In genomic region chr6:10745116-10745515, GRCh38 we compare ENCODE assay signal across 18 cellular contexts. TPM values are rescaled to one million over a fixed set of nuclear protein-coding genes. Genes with fewer than 3 reads are reported as not detected.
DNase-seq lines count a peak whose midpoint lies in the region; FAIRE-seq and TF ChIP-seq lines count a peak whose summit lies in the region.
"Had no signal": no experiment of that assay in that cellular context is flagged by ENCODE, and none has a peak within 500 bp of the region (broad histone marks: within the 10 kb centered on the region; RNA-seq: fewer than 3 reads in every experiment).

No MANE protein-coding gene starts in this region.

- H3K27ac ChIP-seq in sigmoid colon = no peak overlapping the region
- H3K27ac ChIP-seq: BLaER1, RWPE1 had no signal

- 90 to 92% methylated on average over 5 of the region's 5 CpGs for WGBS in sigmoid colon, 2 donors

- H3K36me3 ChIP-seq in sigmoid colon = peaks cover 0 to 11% (median 4%) of the 10 kb centered on the region in 4 donors

- H3K4me3 Mint-ChIP-seq in activated naive CD4-positive, alpha-beta T cell treated with anti-CD3 and anti-CD28 coated beads, Interleukin-2, amount 10 ng/mL, durations not matched to agents 7 days and 5 days = peak overlapping the region; percentile 8
- H3K4me3 Mint-ChIP-seq in activated naive CD4-positive, alpha-beta T cell treated with anti-CD3 and anti-CD28 coated beads for 36 hours = no peak overlapping the region
- H3K4me3 Mint-ChIP-seq in brain = peak overlapping the region in 3 of 5 experiments; percentile 9 to 88 (median 56)
- H3K4me3 Mint-ChIP-seq: HFFc6 had no signal

- H3K9me3 Mint-ChIP-seq in activated naive CD4-positive, alpha-beta T cell treated with anti-CD3 and anti-CD28 coated beads, Interleukin-2, amount 10 ng/mL, durations not matched to agents 7 days and 5 days = no peaks in the 10 kb centered on the region
- no peaks in the 10 kb centered on the region for H3K9me3 Mint-ChIP-seq in activated naive CD4-positive, alpha-beta T cell treated with anti-CD3 and anti-CD28 coated beads for 36 hours
- H3K9me3 Mint-ChIP-seq in brain = peaks cover 0 to 4% (median 0%) of the 10 kb centered on the region in 5 experiments
- H3K9me3 Mint-ChIP-seq: HFFc6 had no signal

- no peaks in the 10 kb centered on the region for H3K27me3 ChIP-seq in sigmoid colon
- H3K27me3 ChIP-seq: BLaER1 had no signal

- no peaks in the 10 kb centered on the region for H3K27me3 Mint-ChIP-seq in activated naive CD4-positive, alpha-beta T cell treated with anti-CD3 and anti-CD28 coated beads, Interleukin-2, amount 10 ng/mL, durations not matched to agents 7 days and 5 days
- no peaks in the 10 kb centered on the region for H3K27me3 Mint-ChIP-seq in activated naive CD4-positive, alpha-beta T cell treated with anti-CD3 and anti-CD28 coated beads for 36 hours (ENCODE audit: low read depth)
- H3K27me3 Mint-ChIP-seq in brain = peaks cover 6% of the 10 kb centered on the region

- intact Hi-C loops in activated naive CD4-positive, alpha-beta T cell treated with anti-CD3 and anti-CD28 coated beads for 36 hours (cut with micrococcal nuclease) = loop anchor here (5.0 kb wide), 1 partner anchor 33 kb away; no protein-coding TSS in a partner anchor
- intact Hi-C loops in sigmoid colon (cut with DNase I) = loop anchor here (10.0 kb wide), 1 partner anchor 350 kb away; the partner anchor contains the start of gene SMIM13

- H3K4me1 Mint-ChIP-seq in activated naive CD4-positive, alpha-beta T cell treated with anti-CD3 and anti-CD28 coated beads, Interleukin-2, amount 10 ng/mL, durations not matched to agents 7 days and 5 days = peaks cover 47% of the 10 kb centered on the region
- peaks cover 31% of the 10 kb centered on the region for H3K4me1 Mint-ChIP-seq in activated naive CD4-positive, alpha-beta T cell treated with anti-CD3 and anti-CD28 coated beads for 36 hours (ENCODE audit: low read depth)
- H3K4me1 Mint-ChIP-seq in brain = peaks cover 44% of the 10 kb centered on the region

- H3K9me3 ChIP-seq in sigmoid colon = no peaks in the 10 kb centered on the region
- H3K9me3 ChIP-seq: BLaER1 had no signal

- no peak for FAIRE-seq in frontal cortex (lab: Jason Lieb, UNC)
- FAIRE-seq: HepG2 had no signal

- TF ChIP-seq CTCF in brain (conservative IDR thresholded peaks at IDR 0.05) = no peak
- no peak for TF ChIP-seq CTCF in sigmoid colon (IDR thresholded peaks at IDR 0.05)

- H3K27ac Mint-ChIP-seq in activated naive CD4-positive, alpha-beta T cell treated with anti-CD3 and anti-CD28 coated beads, Interleukin-2, amount 10 ng/mL, durations not matched to agents 7 days and 5 days = no peak overlapping the region
- no peak overlapping the region for H3K27ac Mint-ChIP-seq in activated naive CD4-positive, alpha-beta T cell treated with anti-CD3 and anti-CD28 coated beads for 36 hours
- peak overlapping the region in 3 of 5 experiments; percentile 15 to 94 (median 86) for H3K27ac Mint-ChIP-seq in brain
- H3K27ac Mint-ChIP-seq: HFFc6 had no signal

- DNase-seq in activated naive CD4-positive, alpha-beta T cell treated with anti-CD3 and anti-CD28 coated beads, Interleukin-2, amount 10 ng/mL, durations not matched to agents 7 days and 5 days = no peak
- no peak for DNase-seq in activated naive CD4-positive, alpha-beta T cell treated with anti-CD3 and anti-CD28 coated beads for 36 hours
- peak; percentile 2 for DNase-seq in ELF-1 (ENCODE audit: low read depth, low spot score)
- DNase-seq in sigmoid colon = peak; percentile 21
- DNase-seq in frontal cortex (ENCODE audit: low spot score in 2 of 2) = no peak
- DNase-seq in DMS53 treated with DMSO at 0.1 percent for 48 hours (lab: John Stamatoyannopoulos, UW; ENCODE audit: unreplicated experiment) = no peak
- DNase-seq: DMS79 treated with DMSO at 0.1 percent for 48 hours, HFFc6, KBM-7, NCI-H1105, NCI-H2107, NCI-H510A, SIG-M5 had no signal

- no peak overlapping the region for H3K4me3 ChIP-seq in sigmoid colon
- H3K4me3 ChIP-seq: BLaER1 had no signal

- CTCF ChIA-PET in activated naive CD4-positive, alpha-beta T cell treated with anti-CD3 and anti-CD28 coated beads, Interleukin-2, amount 10 ng/mL, durations not matched to agents 7 days and 5 days (lab: Charles Lee) = interaction anchor here (1.3 kb wide), 1 partner anchor 24 kb away, joined by 3 read pairs; no protein-coding TSS in a partner anchor
- CTCF ChIA-PET in activated naive CD4-positive, alpha-beta T cell treated with anti-CD3 and anti-CD28 coated beads for 36 hours (lab: Charles Lee) = no interaction called here

- no peak for TF ChIP-seq EP300 in sigmoid colon (IDR thresholded peaks at IDR 0.05)

- peaks cover 19% of the 10 kb centered on the region for H3K36me3 Mint-ChIP-seq in activated naive CD4-positive, alpha-beta T cell treated with anti-CD3 and anti-CD28 coated beads, Interleukin-2, amount 10 ng/mL, durations not matched to agents 7 days and 5 days
- H3K36me3 Mint-ChIP-seq in activated naive CD4-positive, alpha-beta T cell treated with anti-CD3 and anti-CD28 coated beads for 36 hours (ENCODE audit: low read depth) = peaks cover 5% of the 10 kb centered on the region
- H3K36me3 Mint-ChIP-seq in brain = peaks cover 16% of the 10 kb centered on the region

- peaks cover 0 to 32% (median 26%) of the 10 kb centered on the region in 4 donors for H3K4me1 ChIP-seq in sigmoid colon

- no peak for TF ChIP-seq POLR2A in sigmoid colon (IDR thresholded peaks at IDR 0.05)

RNA-seq across cellular contexts. Expression of gene TMEM14B, which starts 2.5 kb away (rescaled TPM):
- total RNA-seq in activated naive CD4-positive, alpha-beta T cell treated with anti-CD3 and anti-CD28 coated beads for 36 hours = 10 to 100 TPM; 78.7 to 79.5 TPM
- polyA plus RNA-seq in brain (ENCODE audit: insufficient read depth, low read depth, low replicate concordance) = 84.6 TPM
- total RNA-seq in sigmoid colon = 100 to 1,000 TPM in 2 of 4 donors, 10 to 100 TPM in 2; 51.5 to 124 (median 98.2) TPM
- 10 to 100 TPM; 55.7 to 97.3 (median 79.8) TPM for polyA plus RNA-seq in sigmoid colon
- total RNA-seq in frontal cortex = 58.3 TPM

RNA-seq across cellular contexts. Expression of gene TMEM14C, which starts 22.2 kb away (rescaled TPM):
- 10 to 100 TPM; 77.0 to 81.1 TPM for total RNA-seq in activated naive CD4-positive, alpha-beta T cell treated with anti-CD3 and anti-CD28 coated beads for 36 hours
- polyA plus RNA-seq in brain (ENCODE audit: insufficient read depth, low read depth, low replicate concordance) (162 TPM), sigmoid colon (100 to 1,000 TPM in 2 of 3 donors, 10 to 100 TPM in 1; 86.0 to 130 (median 110) TPM)
- total RNA-seq in sigmoid colon (100 to 1,000 TPM; 115 to 199 (median 170) TPM), frontal cortex (46.5 TPM)

RNA-seq across cellular contexts. Expression of gene PAK1IP1, which starts 50.3 kb away (rescaled TPM):
- 10 to 100 TPM; 28.6 to 29.2 TPM for total RNA-seq in activated naive CD4-positive, alpha-beta T cell treated with anti-CD3 and anti-CD28 coated beads for 36 hours
- polyA plus RNA-seq in brain (ENCODE audit: insufficient read depth, low read depth, low replicate concordance) (7.6 TPM), sigmoid colon (10 to 100 TPM in 2 of 3 donors, 1 to 10 TPM in 1; 7.6 to 14.3 (median 10.8) TPM)
- total RNA-seq in sigmoid colon (10 to 100 TPM in 2 of 4 donors, 1 to 10 TPM in 2; 6.6 to 14.6 (median 11.8) TPM), frontal cortex (32.2 TPM)

RNA-seq across cellular contexts. Expression of gene C6orf52, which starts 50.7 kb away (rescaled TPM):
- 1 to 10 TPM; 1.3 to 3.9 TPM for total RNA-seq in activated naive CD4-positive, alpha-beta T cell treated with anti-CD3 and anti-CD28 coated beads for 36 hours
- polyA plus RNA-seq in brain (ENCODE audit: insufficient read depth, low read depth, low replicate concordance) (10.1 TPM), sigmoid colon (1 to 10 TPM in 1 of 3 donors, not detected in 2; 1.3 TPM)
- total RNA-seq in sigmoid colon (not detected), frontal cortex (0.82 TPM)
- total RNA-seq: H4, HFFc6 had no signal

Comparison
In these comparisons a context has a peak if more than half of its experiments do, and no peak if none do; other contexts are left out.
1. DNase-seq: peak in ELF-1 (single experiment) and sigmoid colon (single experiment); none in activated naive CD4-positive, alpha-beta T cell treated with anti-CD3 and anti-CD28 coated beads, Interleukin-2, amount 10 ng/mL, durations not matched to agents 7 days and 5 days (single experiment), activated naive CD4-positive, alpha-beta T cell treated with anti-CD3 and anti-CD28 coated beads for 36 hours (single experiment), frontal cortex (0 of 2) and DMS53 treated with DMSO at 0.1 percent for 48 hours (single experiment).
2. H3K27ac Mint-ChIP-seq: peak in brain (3 of 5); none in activated naive CD4-positive, alpha-beta T cell treated with anti-CD3 and anti-CD28 coated beads, Interleukin-2, amount 10 ng/mL, durations not matched to agents 7 days and 5 days (single experiment) and activated naive CD4-positive, alpha-beta T cell treated with anti-CD3 and anti-CD28 coated beads for 36 hours (single experiment).